Comparison of ENCODE assay signal across 8 cellular contexts in genomic region chr2:152098798-152099654, GRCh38. TPM values are rescaled to one million over a fixed set of nuclear protein-coding genes. Genes with fewer than 3 reads are reported as not detected.
DNase-seq lines count a peak whose midpoint lies in the region; ATAC-seq and TF ChIP-seq lines count a peak whose summit lies in the region.

CACNB4 (minus strand) TSS chr2:152099044.

- H3K27ac ChIP-seq in RWPE2 (ENCODE audit: poor library complexity, severe bottlenecking), result no peak within 1 kb of the TSS
- peak within 1 kb of the TSS in 2 of 4 donors; percentile 6 to 15 for H3K27ac ChIP-seq in transverse colon

- peaks cover 38% of the 10 kb centered on the region for H3K4me1 Mint-ChIP-seq in dendritic cell treated with granulocyte-macrophage colony-stimulating factor and Interleukin-4, amounts not matched to agents 40 ng/mL and 50 ng/mL, for 4 days (ENCODE audit: low read depth)
- H3K4me1 Mint-ChIP-seq in memory B cell, result peaks cover 14% of the 10 kb centered on the region

- TF ChIP-seq POLR2A in transverse colon (IDR thresholded peaks at IDR 0.05), result no peak

- TF ChIP-seq CTCF in RWPE2 (IDR thresholded peaks at IDR 0.05; ENCODE audit: poor library complexity, severe bottlenecking), result no peak
- TF ChIP-seq CTCF in transverse colon (IDR thresholded peaks at IDR 0.05), result no peak

- H3K36me3 ChIP-seq in H7 (replicated peaks; ENCODE audit: control insufficient read depth, insufficient read depth, low read length), result no peaks in the 10 kb centered on the region
- H3K36me3 ChIP-seq in RWPE2 (ENCODE audit: low read depth), result no peaks in the 10 kb centered on the region
- H3K36me3 ChIP-seq in transverse colon, result no peaks in the 10 kb centered on the region

- H3K4me3 ChIP-seq in H7 (ENCODE audit: insufficient read depth, low read depth, low read length) (peak within 1 kb of the TSS; percentile 65), RWPE2 (ENCODE audit: severe bottlenecking) (peak within 1 kb of the TSS; percentile 36), transverse colon (peak within 1 kb of the TSS; percentile 42 to 65 (median 56))

- no peaks in the 10 kb centered on the region for H3K9me3 ChIP-seq in RWPE2 (ENCODE audit: severe bottlenecking)
- no peaks in the 10 kb centered on the region for H3K9me3 ChIP-seq in transverse colon

- H3K36me3 Mint-ChIP-seq in dendritic cell treated with granulocyte-macrophage colony-stimulating factor and Interleukin-4, amounts not matched to agents 40 ng/mL and 50 ng/mL, for 4 days (ENCODE audit: low read depth), result peaks cover 13% of the 10 kb centered on the region
- H3K36me3 Mint-ChIP-seq in memory B cell, result no peaks in the 10 kb centered on the region

- no peaks in the 10 kb centered on the region for H3K9me3 Mint-ChIP-seq in dendritic cell treated with granulocyte-macrophage colony-stimulating factor and Interleukin-4, amounts not matched to agents 40 ng/mL and 50 ng/mL, for 4 days
- H3K9me3 Mint-ChIP-seq in memory B cell, result no peaks in the 10 kb centered on the region

- 0 to 1% methylated on average over 7 to 60 of the region's 65 CpGs for WGBS in transverse colon (ENCODE audit: low coverage in 1 of 2), 2 donors

- intact Hi-C loops in dendritic cell treated with granulocyte-macrophage colony-stimulating factor and Interleukin-4, amounts not matched to agents 40 ng/mL and 50 ng/mL, for 4 days (cut with micrococcal nuclease), result loop anchor here (5.0 kb wide), 1 partner anchor 52 kb away; no protein-coding TSS in a partner anchor
- intact Hi-C loops in transverse colon (cut with DNase I; ENCODE audit: low total_unique reads), result no loop called here

- DNase-seq in GDM1 (lab: John Stamatoyannopoulos, UW) (peak; percentile 61), H7 (peak; percentile 90), RWPE2 (ENCODE audit: low spot score) (no peak), memory B cell (ENCODE audit: low spot score in 2 of 2) (peak in 1 of 2 donors; percentile 11), transverse colon (no peak), NCI-H1092 (lab: John Stamatoyannopoulos, UW) (no peak)
- no peak for DNase-seq in stimulated activated CD4-positive, alpha-beta T cell treated with anti-CD3 and anti-CD28 coated beads, Interleukin-1b, Interleukin-23, amount 100 ng/mL, for 48 hours

- H3K27me3 ChIP-seq in H7 (ENCODE audit: control insufficient read depth, insufficient read depth, low read length), result peaks cover 47% of the 10 kb centered on the region
- H3K27me3 ChIP-seq in RWPE2 (ENCODE audit: insufficient read depth, poor library complexity, severe bottlenecking), result peaks cover 58% of the 10 kb centered on the region
- H3K27me3 ChIP-seq in transverse colon, result peaks cover 84% of the 10 kb centered on the region

- H3K4me3 Mint-ChIP-seq in dendritic cell treated with granulocyte-macrophage colony-stimulating factor and Interleukin-4, amounts not matched to agents 40 ng/mL and 50 ng/mL, for 4 days, result peak within 1 kb of the TSS; percentile 93
- peak within 1 kb of the TSS; percentile 90 for H3K4me3 Mint-ChIP-seq in memory B cell

- ATAC-seq in RWPE2 (ENCODE audit: low read depth) (peak; percentile 15; the same call in 1 of the 3 replicates), memory B cell (ENCODE audit: low read depth) (peak; percentile 53)

- H3K27ac Mint-ChIP-seq in dendritic cell treated with granulocyte-macrophage colony-stimulating factor and Interleukin-4, amounts not matched to agents 40 ng/mL and 50 ng/mL, for 4 days, result peak within 1 kb of the TSS; percentile 9
- no peak within 1 kb of the TSS for H3K27ac Mint-ChIP-seq in memory B cell

- no peaks in the 10 kb centered on the region for H3K4me1 ChIP-seq in RWPE2 (ENCODE audit: insufficient read depth, poor library complexity, severe bottlenecking)
- peaks cover 12 to 28% (median 18%) of the 10 kb centered on the region in 4 donors for H3K4me1 ChIP-seq in transverse colon

- in situ Hi-C loops in transverse colon (cut with MboI; ENCODE audit: low pct_ligation_motif_present in 1 of 4, low pct_unique_long_range_greater_than_20kb in 1 of 4, low sequenced_read_pairs in 3 of 4), result no loop called here

- no peak for TF ChIP-seq EP300 in transverse colon (IDR thresholded peaks at IDR 0.05; ENCODE audit: low read depth)

- H3K27me3 Mint-ChIP-seq in dendritic cell treated with granulocyte-macrophage colony-stimulating factor and Interleukin-4, amounts not matched to agents 40 ng/mL and 50 ng/mL, for 4 days, result peaks cover 34% of the 10 kb centered on the region
- H3K27me3 Mint-ChIP-seq in memory B cell, result peaks cover 20% of the 10 kb centered on the region

RNA-seq across cellular contexts. Expression of gene CACNB4, which starts in this region (rescaled TPM):
- total RNA-seq in H7 (2014; rRNA removed; shearing (Covaris generic)), result 0.83 and 1.7 TPM in 2 replicates
- 1 to 10 TPM in 2 of 4 donors, under 1 TPM in 2; 0.20 to 1.6 (median 0.90) TPM for total RNA-seq in transverse colon

Comparison
In these comparisons a context has a peak if more than half of its experiments do, and no peak if none do; other contexts are left out.
1. DNase-seq: peak in GDM1 (single experiment) and H7 (single experiment); none in RWPE2 (single experiment), transverse colon (single experiment), NCI-H1092 (single experiment) and stimulated activated CD4-positive, alpha-beta T cell treated with anti-CD3 and anti-CD28 coated beads, Interleukin-1b, Interleukin-23, amount 100 ng/mL, for 48 hours (single experiment).
2. Peak in every context shown above with its lines, with median percentiles within 50 percentile points of each other: H3K4me3 ChIP-seq.